In the genomic region with DNA sequence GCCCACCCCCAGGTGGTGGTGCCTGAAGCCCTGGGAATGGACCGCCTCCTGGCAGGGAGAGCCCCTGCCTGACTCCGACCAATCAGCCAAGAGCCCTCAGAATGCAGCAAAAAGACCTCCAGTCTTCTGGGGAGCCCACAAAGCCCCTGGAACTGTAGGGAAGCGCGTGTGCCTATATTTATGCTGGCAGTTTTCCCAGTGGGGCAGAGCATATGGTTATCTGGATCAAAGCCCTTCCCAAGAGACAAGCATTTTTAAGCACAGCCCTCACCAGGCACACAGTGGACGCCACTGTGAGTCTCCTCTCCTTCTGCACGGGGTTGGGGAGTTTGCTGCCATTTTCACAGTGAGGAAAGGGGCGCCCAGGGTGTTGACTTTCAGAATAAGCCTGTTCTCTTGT, we compare ENCODE assay signal across 22 cellular contexts.
DNase-seq lines count a peak whose midpoint lies in the region; ATAC-seq, FAIRE-seq and TF ChIP-seq lines count a peak whose summit lies in the region.
"Had no signal": no experiment of that assay in that cellular context is flagged by ENCODE, and none has a peak within 500 bp of the region (broad histone marks: within the 10 kb centered on the region; RNA-seq: fewer than 3 reads in every experiment).

No MANE protein-coding gene starts in this region.

- intact Hi-C loops in CD4-positive, alpha-beta T cell (cut with DNase I, micrococcal nuclease): no loop called here
- intact Hi-C loops in Calu3 (cut with micrococcal nuclease; ENCODE audit: unreplicated experiment): no loop called here

- no peak for FAIRE-seq in RCC 7860 (lab: Jason Lieb, UNC)
- FAIRE-seq: GM18507 had no signal

- no peaks in the 10 kb centered on the region for H3K9me3 ChIP-seq in CD4-positive, alpha-beta T cell (ENCODE audit: control insufficient read depth, low read length)
- H3K9me3 ChIP-seq: heart left ventricle, thoracic aorta had no signal

- peaks cover 12% of the 10 kb centered on the region for H3K4me1 Mint-ChIP-seq in CD4-positive, alpha-beta T cell (ENCODE audit: low read depth)
- H3K4me1 Mint-ChIP-seq in Calu3 (ENCODE audit: low read depth, unreplicated experiment): no peaks in the 10 kb centered on the region

- ATAC-seq in CD4-positive, alpha-beta T cell (ENCODE audit: poor library complexity): no peak
- no peak for ATAC-seq in HG02970 (IDR thresholded peaks at IDR 0.05; ENCODE audit: low FRiP score, unreplicated experiment)

- DNase-seq in CD4-positive, alpha-beta T cell: no peak
- DNase-seq in G401 (ENCODE audit: low spot score): peak; percentile 51
- peak; percentile 3 for DNase-seq in astrocyte of the spinal cord (ENCODE audit: low read depth, low spot score)
- DNase-seq in pons (ENCODE audit: low spot score): peak; percentile 26
- no peak for DNase-seq in Calu3
- no peak for DNase-seq in RCC 7860 (ENCODE audit: low spot score)
- DNase-seq: activated CD4-positive, alpha-beta T cell treated with anti-CD3 and anti-CD28 coated beads, Interleukin-2, amount 50 U/mL, for 1 hour; DMS79; heart left ventricle; NCI-H1417; NCI-H510A; occipital lobe; WERI-Rb-1 had no signal

- H3K4me3 ChIP-seq in astrocyte of the spinal cord (ENCODE audit: low read depth, low read length): no peak overlapping the region
- H3K4me3 ChIP-seq: heart left ventricle, SK-N-MC, skin epidermis, thoracic aorta had no signal

- H3K36me3 Mint-ChIP-seq in CD4-positive, alpha-beta T cell (ENCODE audit: low read depth): peaks cover 77% of the 10 kb centered on the region
- peaks cover 5% of the 10 kb centered on the region for H3K36me3 Mint-ChIP-seq in Calu3 (ENCODE audit: insufficient read depth, unreplicated experiment)
- H3K36me3 Mint-ChIP-seq: activated naive CD4-positive, alpha-beta T cell treated with anti-CD3 and anti-CD28 coated beads, Interleukin-2, amount 50 U/mL, for 24 hours had no signal

- POLR2A ChIA-PET in CD4-positive, alpha-beta T cell (lab: Charles Lee): no interaction called here

- no peak for TF ChIP-seq CTCF in CD4-positive, alpha-beta T cell (IDR thresholded peaks at IDR 0.05)
- TF ChIP-seq CTCF in astrocyte of the spinal cord (IDR thresholded peaks at IDR 0.05; ENCODE audit: low read depth, low read length) (no peak), Calu3 (IDR thresholded peaks at IDR 0.05; ENCODE audit: unreplicated experiment) (no peak)

- in situ Hi-C loops in G401 (cut with HindIII; ENCODE audit: low sequenced_read_pairs) (no loop called here), astrocyte of the spinal cord (cut with HindIII; ENCODE audit: low sequenced_read_pairs) (no loop called here)

- no peaks in the 10 kb centered on the region for H3K27me3 Mint-ChIP-seq in CD4-positive, alpha-beta T cell
- H3K27me3 Mint-ChIP-seq in Calu3 (ENCODE audit: unreplicated experiment): no peaks in the 10 kb centered on the region
- H3K27me3 Mint-ChIP-seq: activated naive CD4-positive, alpha-beta T cell treated with anti-CD3 and anti-CD28 coated beads, Interleukin-2, amount 50 U/mL, for 24 hours; CD4-positive, alpha-beta memory T cell; memory B cell had no signal

- H3K27ac ChIP-seq in CD4-positive, alpha-beta T cell (ENCODE audit: low read depth, low read length): no peak overlapping the region
- H3K27ac ChIP-seq: SK-N-MC, skin epidermis, thoracic aorta, WERI-Rb-1 had no signal

- H3K27me3 ChIP-seq in CD4-positive, alpha-beta T cell (ENCODE audit: control insufficient read depth, insufficient read depth, low read length): no peaks in the 10 kb centered on the region
- H3K27me3 ChIP-seq: heart left ventricle had no signal

- H3K27ac Mint-ChIP-seq in CD4-positive, alpha-beta T cell: peak overlapping the region; percentile 51
- no peak overlapping the region for H3K27ac Mint-ChIP-seq in Calu3 (ENCODE audit: unreplicated experiment)
- H3K27ac Mint-ChIP-seq: activated naive CD4-positive, alpha-beta T cell treated with anti-CD3 and anti-CD28 coated beads, Interleukin-2, amount 50 U/mL, for 24 hours; activated T-helper 1 cell treated with anti-CD3 and anti-CD28 coated beads, Interleukin-12 subunit alpha, Interleukin-12 subunit beta, Interleukin-2, Interleukin-4 antibody, amounts not matched to agents 30 ng/mL and 10 ng/mL and 1 ng/mL, durations not matched to agents 14 hours and 24 hours and 36 hours; CD4-positive, alpha-beta memory T cell; memory B cell had no signal

- CTCF ChIA-PET in CD4-positive, alpha-beta T cell (lab: Charles Lee): no interaction called here
- CTCF ChIA-PET in Calu3 (lab: Charles Lee): no interaction called here

- no peak overlapping the region for H3K4me3 Mint-ChIP-seq in CD4-positive, alpha-beta T cell
- no peak overlapping the region for H3K4me3 Mint-ChIP-seq in Calu3 (ENCODE audit: low read depth, unreplicated experiment)
- H3K4me3 Mint-ChIP-seq: activated naive CD4-positive, alpha-beta T cell treated with anti-CD3 and anti-CD28 coated beads, Interleukin-2, amount 50 U/mL, for 24 hours; activated T-helper 1 cell treated with anti-CD3 and anti-CD28 coated beads, Interleukin-12 subunit alpha, Interleukin-12 subunit beta, Interleukin-2, Interleukin-4 antibody, amounts not matched to agents 30 ng/mL and 10 ng/mL and 1 ng/mL, durations not matched to agents 14 hours and 24 hours and 36 hours; memory B cell had no signal

- H3K9me3 Mint-ChIP-seq in CD4-positive, alpha-beta T cell: no peaks in the 10 kb centered on the region
- H3K9me3 Mint-ChIP-seq in Calu3 (ENCODE audit: low read depth, unreplicated experiment): no peaks in the 10 kb centered on the region
- H3K9me3 Mint-ChIP-seq: activated naive CD4-positive, alpha-beta T cell treated with anti-CD3 and anti-CD28 coated beads, Interleukin-2, amount 50 U/mL, for 24 hours; activated T-helper 1 cell treated with anti-CD3 and anti-CD28 coated beads, Interleukin-12 subunit alpha, Interleukin-12 subunit beta, Interleukin-2, Interleukin-4 antibody, amounts not matched to agents 30 ng/mL and 10 ng/mL and 1 ng/mL, durations not matched to agents 14 hours and 24 hours and 36 hours; memory B cell had no signal

- BruUV-seq in Calu3 (replicated peaks; lab: Mats Ljungman, UMichigan): no TSS peak

Comparison
In these comparisons a context has a peak if more than half of its experiments do, and no peak if none do; other contexts are left out.
1. DNase-seq: peak in G401 (single experiment), astrocyte of the spinal cord (single experiment) and pons (single experiment); none in CD4-positive, alpha-beta T cell (0 of 10), Calu3 (single experiment) and RCC 7860 (single experiment).